ENCODE assay signal across 11 cellular contexts in genomic region chr10:73759512-73760115, GRCh38. TPM values are rescaled to one million over a fixed set of nuclear protein-coding genes. Genes with fewer than 3 reads are reported as not detected.
DNase-seq lines count a peak whose midpoint lies in the region; ATAC-seq lines count a peak whose summit lies in the region.
"Had no signal": no experiment of that assay in that cellular context is flagged by ENCODE, and none has a peak within 500 bp of the region (broad histone marks: within the 10 kb centered on the region; RNA-seq: fewer than 3 reads in every experiment).

No MANE protein-coding gene starts in this region.

- H2BK12ac ChIP-seq in trophoblast cell (ENCODE audit: low read length), result no peak overlapping the region

- no peak overlapping the region for H3K4ac ChIP-seq in trophoblast cell (ENCODE audit: low read depth, low read length)

- H3K4me1 ChIP-seq in trophoblast cell (ENCODE audit: control insufficient read depth in 1 of 2, insufficient read depth in 2 of 2, low read length in 2 of 2), result peaks cover 0 to 3% of the 10 kb centered on the region in 2 experiments

- no peak overlapping the region for H3K14ac ChIP-seq in trophoblast cell (ENCODE audit: low read length)

- no peak overlapping the region for H2BK120ac ChIP-seq in trophoblast cell (ENCODE audit: insufficient read depth, low read length, poor library complexity)

- peaks cover 34 to 58% of the 10 kb centered on the region in 2 experiments for H3K36me3 ChIP-seq in trophoblast cell (ENCODE audit: control insufficient read depth in 1 of 2, insufficient read depth in 2 of 2, low read length in 2 of 2)

- no peak overlapping the region for H3K4me3 ChIP-seq in trophoblast cell (ENCODE audit: low read depth, low read length)

- H4K12ac ChIP-seq in trophoblast cell (ENCODE audit: low read depth, low read length), result no peak overlapping the region

- WGBS in trophoblast cell (ENCODE audit: extremely low coverage, insufficient coverage, insufficient read length), result no CpG with 5 or more reads among the region's 5 CpGs

- H3K27me3 ChIP-seq in trophoblast cell (ENCODE audit: insufficient read depth, low read length), result no peaks in the 10 kb centered on the region

- no peaks in the 10 kb centered on the region for H3K9me3 ChIP-seq in trophoblast cell (ENCODE audit: insufficient read depth, low read depth, low read length)

- no peak overlapping the region for H3K23ac ChIP-seq in trophoblast cell (ENCODE audit: low read length)

- H3K4me2 ChIP-seq in trophoblast cell (ENCODE audit: low read length), result no peak overlapping the region

- no peak overlapping the region for H3K18ac ChIP-seq in trophoblast cell (ENCODE audit: low read length)

- H2BK5ac ChIP-seq in trophoblast cell (ENCODE audit: low read depth, low read length, poor library complexity), result no peak overlapping the region

- H3K9ac ChIP-seq in trophoblast cell (ENCODE audit: low read length), result no peak overlapping the region

- H2AK5ac ChIP-seq in trophoblast cell (ENCODE audit: low read length), result no peak overlapping the region

- H3K27ac ChIP-seq in trophoblast cell (ENCODE audit: low read depth, low read length), result no peak overlapping the region

- no peaks in the 10 kb centered on the region for H3K79me2 ChIP-seq in trophoblast cell (ENCODE audit: control insufficient read depth, insufficient read depth, low read length, poor library complexity)

- no peak for ATAC-seq in HG02678 (IDR thresholded peaks at IDR 0.05; ENCODE audit: unreplicated experiment)

- H3K79me1 ChIP-seq in trophoblast cell (ENCODE audit: low read length), result no peaks in the 10 kb centered on the region

- H4K8ac ChIP-seq in trophoblast cell (ENCODE audit: low read depth, low read length), result no peak overlapping the region

- DNase-seq in NCI-H1417 (lab: John Stamatoyannopoulos, UW), result peak; percentile 34 to 69 (median 65)
- no peak for DNase-seq in NCI-H1417 treated with DMSO at 0.1 percent for 48 hours (lab: John Stamatoyannopoulos, UW)
- DNase-seq in NCI-H510A (lab: John Stamatoyannopoulos, UW), result peak; percentile 82
- peak; percentile 77 for DNase-seq in activated gamma-delta T cell treated with Interleukin-2 at 50 U/mL for 16 hours
- peak; percentile 34 to 37 for DNase-seq in trophoblast cell
- no peak for DNase-seq in LoVo (ENCODE audit: low spot score)
- DNase-seq in hypothalamus (lab: John Stamatoyannopoulos, UW), result no peak
- DNase-seq: 8988T, midbrain, NCI-H446 had no signal

- H2AFZ ChIP-seq in trophoblast cell (ENCODE audit: insufficient read depth, low read length, poor library complexity), result no peak overlapping the region

- H4K91ac ChIP-seq in trophoblast cell (ENCODE audit: low read depth, low read length), result no peak overlapping the region

RNA-seq across cellular contexts. Expression of gene SEC24C, which starts 15.4 kb away (rescaled TPM):
- 62.6 and 66.3 TPM in 2 replicates for polyA plus RNA-seq in trophoblast cell (2013)

RNA-seq across cellular contexts. Expression of gene CHCHD1, which starts 22.2 kb away (rescaled TPM):
- 119 and 120 TPM in 2 replicates for polyA plus RNA-seq in trophoblast cell (2013)

RNA-seq across cellular contexts. Expression of gene ZSWIM8, which starts 25.8 kb away (rescaled TPM):
- polyA plus RNA-seq in trophoblast cell (2013), result 129 and 133 TPM in 2 replicates

RNA-seq across cellular contexts. Expression of gene NDST2, which starts 51.8 kb away (rescaled TPM):
- polyA plus RNA-seq in trophoblast cell (2013), result 13.2 and 14.3 TPM in 2 replicates

Comparison
In these comparisons a context has a peak if more than half of its experiments do, and no peak if none do; other contexts are left out.
1. DNase-seq: peak in NCI-H1417 (3 of 3), NCI-H510A (single experiment), activated gamma-delta T cell treated with Interleukin-2 at 50 U/mL for 16 hours (single experiment) and trophoblast cell (2 of 2); none in NCI-H1417 treated with DMSO at 0.1 percent for 48 hours (single experiment), LoVo (single experiment) and hypothalamus (0 of 51).